In the genomic region with DNA sequence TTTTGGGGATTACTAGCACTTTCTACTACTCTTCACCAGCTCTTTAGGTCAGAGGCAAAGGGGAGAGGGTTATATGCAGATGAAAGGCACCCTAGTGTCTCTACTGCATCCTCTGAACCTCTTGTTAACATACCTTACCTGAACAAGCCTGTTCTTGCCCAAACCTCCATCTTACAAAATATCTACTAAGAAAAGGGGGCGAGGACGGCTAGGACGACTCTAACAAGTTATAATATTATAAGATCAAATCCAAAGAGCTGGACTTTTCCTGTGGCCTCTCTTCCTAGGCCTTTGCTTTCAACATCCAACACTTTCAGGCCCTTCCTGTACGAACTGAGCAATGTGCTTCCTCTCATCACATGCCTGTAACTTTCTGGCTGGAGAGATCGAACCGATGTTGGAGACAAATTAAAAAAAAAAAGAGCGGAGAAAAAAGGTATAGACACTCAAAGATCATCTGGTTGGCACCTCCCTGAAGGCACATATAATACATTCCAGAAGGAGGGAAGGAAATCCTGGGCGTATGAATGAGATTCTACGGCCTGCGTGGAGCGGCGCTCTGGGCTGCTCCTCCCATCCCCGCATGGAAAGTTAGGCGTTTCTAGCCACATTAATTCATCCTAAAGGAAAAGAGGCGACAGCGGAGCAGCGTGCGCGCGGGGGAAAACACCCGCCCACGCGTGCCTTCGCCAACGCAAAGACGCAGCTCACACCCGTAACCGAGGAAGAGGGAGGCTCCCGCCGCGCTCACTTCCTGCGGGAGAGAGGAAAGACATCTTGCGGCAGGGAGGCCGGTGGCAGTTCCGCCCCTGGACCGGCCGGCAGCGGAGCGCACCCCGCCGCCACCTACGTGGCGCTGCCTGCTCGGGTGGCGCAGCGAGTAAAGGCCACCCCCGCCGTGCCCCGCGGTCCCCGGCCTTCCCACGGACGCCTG, we compare ENCODE assay signal across 7 cellular contexts. TPM values are rescaled to one million over a fixed set of nuclear protein-coding genes. Genes with fewer than 3 reads are reported as not detected.
DNase-seq lines count a peak whose midpoint lies in the region; ATAC-seq and TF ChIP-seq lines count a peak whose summit lies in the region.

No MANE protein-coding gene starts in this region.

- peaks cover 0 to 4% (median 1%) of the 10 kb centered on the region in 3 experiments; a peak in 5 of 7 replicates for H3K36me3 Mint-ChIP-seq in H9 (ENCODE audit: insufficient read depth in 1 of 3, low read depth in 3 of 3)

- H3K4me1 Mint-ChIP-seq in H9, result peaks cover 44 to 47% of the 10 kb centered on the region in 2 experiments

- no peak overlapping the region for H3T11ph ChIP-seq in H9 (ENCODE audit: low read length)

- no peak overlapping the region for H4K5ac ChIP-seq in H9 (ENCODE audit: insufficient read length, low read depth, low read length)

- no peaks in the 10 kb centered on the region for H4K20me1 ChIP-seq in H9 (ENCODE audit: control insufficient read depth, insufficient read depth, insufficient read length)

- H3K27ac Mint-ChIP-seq in H9, result peak overlapping the region; percentile 29 to 99 (median 84)

- no peak for TF ChIP-seq CTCF in H9 (conservative IDR thresholded peaks at IDR 0.05)
- TF ChIP-seq CTCF in Panc1 (IDR thresholded peaks at IDR 0.05), result no peak
- TF ChIP-seq CTCF in adrenal gland (IDR thresholded peaks at IDR 0.05), result no peak
- no peak for TF ChIP-seq CTCF in cardiac muscle cell (IDR thresholded peaks at IDR 0.05; ENCODE audit: low read depth, low read length)
- no peak for TF ChIP-seq CTCF in neutrophil (IDR thresholded peaks at IDR 0.05)
- TF ChIP-seq CTCF in thyroid gland (IDR thresholded peaks at IDR 0.05), result no peak

- no TSS peak for BruUV-seq in Panc1 (replicated peaks; lab: Mats Ljungman, UMichigan)

- H3K4ac ChIP-seq in H9 (ENCODE audit: low read depth, low read length), result no peak overlapping the region

- H3K9me3 ChIP-seq in H9 (ENCODE audit: control insufficient read depth, low read depth, low read length) (no peaks in the 10 kb centered on the region), Panc1 (ENCODE audit: control insufficient read depth, insufficient read depth, low read depth, low read length) (no peaks in the 10 kb centered on the region), adrenal gland (replicated peaks in 1 of 3) (no peaks in the 10 kb centered on the region), cardiac muscle cell (ENCODE audit: low read depth) (no peaks in the 10 kb centered on the region), neutrophil (no peaks in the 10 kb centered on the region), thyroid gland (no peaks in the 10 kb centered on the region)

- no CpG with 5 or more reads among the region's 53 CpGs for WGBS in H9 (ENCODE audit: extremely low coverage, insufficient read length, low lambda C conversion rate)
- WGBS in adrenal gland, 4 donors, result 2 to 5% (median 3%) methylated on average over 22 to 53 of the region's 53 CpGs
- 4 to 5% methylated on average over 27 to 33 of the region's 53 CpGs for WGBS in thyroid gland, 2 donors

- no peak overlapping the region for H2BK120ac ChIP-seq in H9 (ENCODE audit: low read depth, low read length, poor library complexity, severe bottlenecking)

- no peak overlapping the region for H3K23ac ChIP-seq in H9 (ENCODE audit: insufficient read length, low read depth, low read length)

- peak overlapping the region; percentile 64 for H3K9ac ChIP-seq in H9 (ENCODE audit: extremely low read depth, insufficient read length, low read length)

- in situ Hi-C loops in Panc1 (cut with HindIII; ENCODE audit: low pct_unique_long_range_greater_than_20kb, low sequenced_read_pairs), result no loop called here

- no peak overlapping the region for H2AFZ ChIP-seq in H9 (ENCODE audit: low read length)

- peak overlapping the region; percentile 28 for H3K18ac ChIP-seq in H9 (ENCODE audit: insufficient read length, low read depth, low read length)

- TF ChIP-seq POLR2A in adrenal gland (IDR thresholded peaks at IDR 0.05) (peak; percentile 64 to 68), thyroid gland (IDR thresholded peaks at IDR 0.05) (peak in 1 of 2 donors; percentile 82)

- no peaks in the 10 kb centered on the region; the same call in 1 of the 2 replicates for H3K27me3 Mint-ChIP-seq in H9 (ENCODE audit: low read depth)

- H3K4me1 ChIP-seq in H9 (ENCODE audit: insufficient read depth, low read length) (no peaks in the 10 kb centered on the region; the same call in 1 of the 2 replicates), Panc1 (ENCODE audit: control insufficient read depth, insufficient read depth, low read length) (peaks cover 5% of the 10 kb centered on the region; the same call in 1 of the 2 replicates), adrenal gland (replicated peaks in 1 of 2) (peaks cover 19 to 27% of the 10 kb centered on the region in 2 donors), cardiac muscle cell (ENCODE audit: low read depth) (peaks cover 16% of the 10 kb centered on the region), neutrophil (ENCODE audit: control insufficient read depth in 1 of 2, insufficient read depth in 1 of 2, low read depth in 1 of 2, low read length in 1 of 2) (peaks cover 8 to 17% of the 10 kb centered on the region in 2 experiments), thyroid gland (peaks cover 20 to 28% of the 10 kb centered on the region in 2 donors)

- peak overlapping the region; percentile 66; the same call in 1 of the 2 replicates for H3K14ac ChIP-seq in H9 (ENCODE audit: insufficient read depth, low read length)

- H2BK5ac ChIP-seq in H9 (ENCODE audit: insufficient read length, low read length), result no peak overlapping the region

- no peaks in the 10 kb centered on the region for H3K27me3 ChIP-seq in H9 (ENCODE audit: insufficient read depth, low read length)
- H3K27me3 ChIP-seq in Panc1 (ENCODE audit: control insufficient read depth, insufficient read depth, low read length), result no peaks in the 10 kb centered on the region
- H3K27me3 ChIP-seq in adrenal gland, result no peaks in the 10 kb centered on the region
- no peaks in the 10 kb centered on the region for H3K27me3 ChIP-seq in cardiac muscle cell
- peaks cover 61% of the 10 kb centered on the region for H3K27me3 ChIP-seq in neutrophil
- no peaks in the 10 kb centered on the region for H3K27me3 ChIP-seq in thyroid gland

- H3K79me1 ChIP-seq in H9 (ENCODE audit: insufficient read depth, low read depth, low read length, poor library complexity, severe bottlenecking), result peaks cover 3% of the 10 kb centered on the region

- no peak overlapping the region for H4K8ac ChIP-seq in H9 (replicated peaks; ENCODE audit: insufficient read length, low read depth, low read length)

- H2BK12ac ChIP-seq in H9 (ENCODE audit: insufficient read length, low read depth, low read length), result no peak overlapping the region

- no peak overlapping the region for H2AK5ac ChIP-seq in H9 (ENCODE audit: insufficient read length, low read length)

- intact Hi-C loops in Panc1 (cut with micrococcal nuclease; ENCODE audit: unreplicated experiment) (loop anchor here (5.0 to 10.0 kb wide), 2 partner anchors 204 to 767 kb away; no protein-coding TSS in a partner anchor), adrenal gland (cut with DNase I) (loop anchor here in 1 of 2 donors (10.0 kb wide), 1 partner anchor 207 kb away; no protein-coding TSS in a partner anchor), thyroid gland (cut with DNase I) (no loop called here)

- no peaks in the 10 kb centered on the region for H3K9me3 Mint-ChIP-seq in H9

- ATAC-seq in Panc1 (peak; percentile 90), HG02623 (IDR thresholded peaks at IDR 0.05; ENCODE audit: unreplicated experiment) (no peak)

- POLR2A ChIA-PET in Panc1 (lab: Charles Lee), result no interaction called here

- no peak overlapping the region for H2BK15ac ChIP-seq in H9 (ENCODE audit: low read depth, low read length)

- CTCF ChIA-PET in Panc1 (lab: Charles Lee), result no interaction called here

- H2BK20ac ChIP-seq in H9 (ENCODE audit: low read depth, low read length, poor library complexity, severe bottlenecking), result no peak overlapping the region

- peak overlapping the region; percentile 77 to 85 for H3K4me3 Mint-ChIP-seq in H9

- no peaks in the 10 kb centered on the region for H3K36me3 ChIP-seq in Panc1 (ENCODE audit: control insufficient read depth, insufficient read depth, low read length)
- no peaks in the 10 kb centered on the region for H3K36me3 ChIP-seq in adrenal gland (replicated peaks in 1 of 2)
- no peaks in the 10 kb centered on the region for H3K36me3 ChIP-seq in cardiac muscle cell
- H3K36me3 ChIP-seq in neutrophil, result no peaks in the 10 kb centered on the region
- no peaks in the 10 kb centered on the region for H3K36me3 ChIP-seq in thyroid gland

- no peak overlapping the region for H4K91ac ChIP-seq in H9 (ENCODE audit: insufficient read length, low read depth, low read length)

- H3K79me2 ChIP-seq in H9 (ENCODE audit: insufficient read depth, low read length), result peaks cover 2% of the 10 kb centered on the region; the same call in 1 of the 2 replicates

- peak overlapping the region; percentile 64 to 68 for H3K4me3 ChIP-seq in Panc1 (ENCODE audit: low read depth in 2 of 2, low read length in 2 of 2)
- H3K4me3 ChIP-seq in adrenal gland, result peak overlapping the region; percentile 33 to 78 (median 54)
- H3K4me3 ChIP-seq in cardiac muscle cell, result peak overlapping the region; percentile 71
- H3K4me3 ChIP-seq in neutrophil (ENCODE audit: low read depth in 1 of 2, low read length in 1 of 2), result peak overlapping the region; percentile 53 to 58
- peak overlapping the region; percentile 53 to 87 (median 63) for H3K4me3 ChIP-seq in thyroid gland (replicated peaks in 1 of 3)

- H3K56ac ChIP-seq in H9 (ENCODE audit: insufficient read length, low read depth, low read length), result no peak overlapping the region

- H3K23me2 ChIP-seq in H9 (ENCODE audit: insufficient read length, low read depth, low read length, poor library complexity, severe bottlenecking), result peaks cover 8% of the 10 kb centered on the region

- no peak overlapping the region for H3K27ac ChIP-seq in H9 (ENCODE audit: insufficient read length, low read depth, low read length)
- peak overlapping the region; percentile 84 for H3K27ac ChIP-seq in Panc1 (ENCODE audit: low read length)
- H3K27ac ChIP-seq in adrenal gland, result peak overlapping the region; percentile 5 to 98 (median 90)
- H3K27ac ChIP-seq in cardiac muscle cell, result peak overlapping the region; percentile 86
- no peak overlapping the region for H3K27ac ChIP-seq in neutrophil
- H3K27ac ChIP-seq in thyroid gland, result peak overlapping the region; percentile 92 to 95 (median 94)

- H3K4me2 ChIP-seq in H9 (ENCODE audit: insufficient read depth, insufficient read length, low read length), result peak overlapping the region; percentile 77

- peak; percentile 53 for DNase-seq in H9
- DNase-seq in Panc1 (ENCODE audit: low read depth, low spot score), result no peak
- DNase-seq in adrenal gland, result peak; percentile 66 to 80 (median 73)
- peak; percentile 71 to 83 for DNase-seq in cardiac muscle cell (ENCODE audit: low read depth in 1 of 2, low spot score in 1 of 2)
- peak; percentile 62 to 71 for DNase-seq in thyroid gland

RNA-seq across cellular contexts. Expression of a gene that starts 0.8 kb away (rescaled TPM):
- total RNA-seq in H9 (2021) (21.7 and 23.2 TPM in 2 replicates), Panc1 (2021; ENCODE audit: unreplicated experiment) (8.4 TPM), adrenal gland (10 to 100 TPM in 6 of 8 donors, 1 to 10 TPM in 2; 7.1 to 18.9 (median 14.5) TPM), cardiac muscle cell (10.9 and 19.3 TPM in 2 replicates), thyroid gland (10 to 100 TPM; 17.7 to 49.9 (median 44.6) TPM)
- polyA plus RNA-seq in Panc1 (2012; ENCODE audit: insufficient read length), result 3.5 TPM
- polyA plus RNA-seq in adrenal gland (1 to 10 TPM; 3.4 to 6.2 (median 3.6) TPM), cardiac muscle cell (8.7 and 9.3 TPM in 2 replicates)

Comparison
In these comparisons a context has a peak if more than half of its experiments do, and no peak if none do; other contexts are left out.
1. H3K27ac ChIP-seq: peak in Panc1 (single experiment), adrenal gland (5 of 5), cardiac muscle cell (single experiment) and thyroid gland (3 of 3); none in H9 (single experiment) and neutrophil (single experiment).
2. Peak in every context shown above with its lines, with median percentiles within 50 percentile points of each other: H3K4me3 ChIP-seq.